Comparison of ENCODE assay signal across 24 cellular contexts in the genomic region with DNA sequence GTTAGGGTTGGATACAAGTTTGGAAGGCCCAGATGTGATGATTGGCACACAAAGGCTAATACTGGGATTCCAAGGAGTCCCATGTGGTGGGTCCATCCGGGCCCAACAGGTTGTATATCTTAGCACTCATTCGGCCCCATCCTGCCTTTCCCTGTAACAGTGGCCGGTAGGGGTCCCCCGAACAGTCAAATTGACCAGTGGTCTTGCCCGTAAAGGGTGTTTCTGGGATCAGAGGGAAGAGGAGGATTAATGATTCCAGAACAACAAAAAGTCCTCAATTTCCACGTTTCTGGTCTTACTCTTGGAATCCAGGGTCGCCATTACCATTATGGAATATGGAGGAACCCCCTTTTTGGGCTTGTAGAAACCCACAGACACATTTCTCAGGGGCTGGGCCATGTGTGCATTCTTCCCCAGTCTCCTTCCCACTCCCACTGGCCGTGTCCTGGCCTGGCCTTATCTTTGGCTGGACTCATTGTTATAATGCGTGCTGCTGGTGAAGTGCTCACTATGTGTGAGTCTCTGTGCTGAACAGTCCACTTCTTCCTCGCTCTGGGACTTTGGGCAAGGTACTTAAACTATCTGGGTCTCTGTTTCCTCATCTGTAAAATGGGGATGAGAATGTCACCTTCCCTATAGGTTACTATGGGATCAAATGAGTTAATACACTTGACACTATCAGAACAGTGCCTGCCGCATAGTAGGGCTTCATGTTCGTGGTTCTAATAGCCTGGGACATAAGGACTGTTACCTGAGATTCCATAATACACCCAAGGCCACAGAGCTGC.
DNase-seq lines count a peak whose midpoint lies in the region; ATAC-seq, FAIRE-seq and TF ChIP-seq lines count a peak whose summit lies in the region.
"Had no signal": no experiment of that assay in that cellular context is flagged by ENCODE, and none has a peak within 500 bp of the region (broad histone marks: within the 10 kb centered on the region; RNA-seq: fewer than 3 reads in every experiment).

No MANE protein-coding gene starts in this region.

- no peak overlapping the region for H3K4me2 ChIP-seq in HepG2 (ENCODE audit: low read depth, low read length)
- H3K4me2 ChIP-seq: BLaER1 had no signal

- H3K36me3 Mint-ChIP-seq in WTC11 = no peaks in the 10 kb centered on the region
- peaks cover 2% of the 10 kb centered on the region for H3K36me3 Mint-ChIP-seq in endodermal cell (ENCODE audit: low read depth)
- H3K36me3 Mint-ChIP-seq in osteocyte (ENCODE audit: unreplicated experiment) = no peaks in the 10 kb centered on the region
- H3K36me3 Mint-ChIP-seq: CD4-positive, CD25-positive, alpha-beta regulatory T cell; CD8-positive, alpha-beta memory T cell had no signal

- no peaks in the 10 kb centered on the region for H4K20me1 ChIP-seq in HepG2 (ENCODE audit: insufficient read depth, low read length)
- H4K20me1 ChIP-seq: BLaER1 had no signal

- H3K27me3 ChIP-seq in HepG2 (ENCODE audit: control insufficient read depth in 1 of 2, insufficient read depth in 2 of 2, low read length in 2 of 2) (peaks cover 2 to 11% of the 10 kb centered on the region in 2 experiments; a peak in 2 of 5 replicates), right lobe of liver (no peaks in the 10 kb centered on the region), endodermal cell (ENCODE audit: control insufficient read depth, insufficient read depth, low read length, poor library complexity, severe bottlenecking) (no peaks in the 10 kb centered on the region), esophagus squamous epithelium (peaks cover 0 to 25% (median 0%) of the 10 kb centered on the region in 4 donors)
- H3K27me3 ChIP-seq: BLaER1 had no signal

- ATAC-seq in HepG2 = peak; percentile 37; the same call in 2 of the 3 replicates
- no peak for ATAC-seq in right lobe of liver
- ATAC-seq in WTC11 = 0 out of 2 replicates have a peak, but pooled peaks have one; percentile 23
- ATAC-seq: HCT116 had no signal

- H3K27me3 Mint-ChIP-seq in WTC11 (ENCODE audit: low read depth) = no peaks in the 10 kb centered on the region
- H3K27me3 Mint-ChIP-seq in endodermal cell (ENCODE audit: insufficient read depth) = no peaks in the 10 kb centered on the region
- no peaks in the 10 kb centered on the region for H3K27me3 Mint-ChIP-seq in osteocyte (ENCODE audit: unreplicated experiment)

- H3K9me3 ChIP-seq in HepG2 (ENCODE audit: low read length) (no peaks in the 10 kb centered on the region), right lobe of liver (no peaks in the 10 kb centered on the region), endodermal cell (ENCODE audit: control insufficient read depth, low read length) (no peaks in the 10 kb centered on the region), esophagus squamous epithelium (no peaks in the 10 kb centered on the region)

- H3K27ac Mint-ChIP-seq in WTC11 (no peak overlapping the region), endodermal cell (no peak overlapping the region), osteocyte (ENCODE audit: unreplicated experiment) (no peak overlapping the region)
- H3K27ac Mint-ChIP-seq: B cell; CD4-positive, CD25-positive, alpha-beta regulatory T cell; CD8-positive, alpha-beta memory T cell; HFFc6 had no signal

- FAIRE-seq in HepG2 (lab: Jason Lieb, UNC) = no peak
- FAIRE-seq: A204.1, D721Med, G401.6, GM12892, H54 had no signal

- POLR2A ChIA-PET in HepG2 (lab: Yijun Ruan, JAX) = no interaction called here
- POLR2A ChIA-PET in WTC11 (lab: Charles Lee) = no interaction called here

- in situ Hi-C loops in HepG2 (cut with HindIII; ENCODE audit: extremely low pct_ligation_motif_present, low pct_unique_long_range_greater_than_20kb) = no loop called here

- TF ChIP-seq EP300 in HepG2 (IDR thresholded peaks at IDR 0.05; ENCODE audit: low read depth in 2 of 2, low read length in 2 of 2) (no peak), HepG2 (CRISPR knock-in tag; IDR thresholded peaks at IDR 0.05; ENCODE audit: borderline replicate concordance) (no peak)

- 29% methylated on average over 9 of the region's 12 CpGs for WGBS in HepG2 (ENCODE audit: low lambda C conversion rate)
- 79% methylated on average over 9 of the region's 12 CpGs for WGBS in right lobe of liver (ENCODE audit: insufficient coverage, low coverage, low lambda C conversion rate, missing lambda C conversion rate)
- WGBS in endodermal cell (ENCODE audit: insufficient coverage in 1 of 2, insufficient read length in 1 of 2), 2 experiments = 94 to 95% methylated on average over 11 to 12 of the region's 12 CpGs
- 85 to 95% methylated on average over 11 to 12 of the region's 12 CpGs for WGBS in esophagus squamous epithelium, 2 donors

- no peaks in the 10 kb centered on the region; the same call in 1 of the 2 replicates for H3K4me1 ChIP-seq in HepG2 (ENCODE audit: insufficient read depth, low read length)
- no peaks in the 10 kb centered on the region for H3K4me1 ChIP-seq in right lobe of liver
- H3K4me1 ChIP-seq in endodermal cell (ENCODE audit: control insufficient read depth, insufficient read depth, low read length) = peaks cover 13% of the 10 kb centered on the region
- H3K4me1 ChIP-seq in esophagus squamous epithelium = peaks cover 8 to 24% (median 9%) of the 10 kb centered on the region in 3 donors

- H3K27ac ChIP-seq in HepG2 (ENCODE audit: extremely low read length, insufficient read depth, low read length) = no peak overlapping the region
- H3K27ac ChIP-seq in right lobe of liver = no peak overlapping the region
- H3K27ac ChIP-seq in endodermal cell (ENCODE audit: low read depth, low read length) = no peak overlapping the region
- H3K27ac ChIP-seq in esophagus squamous epithelium = no peak overlapping the region
- H3K27ac ChIP-seq: 22Rv1, BLaER1, C4-2B, GM23248 had no signal

- no TSS peak for BruUV-seq in HepG2 (replicated peaks; lab: Mats Ljungman, UMichigan)

- H3K4me3 ChIP-seq in HepG2 (replicated peaks in 1 of 3; ENCODE audit: insufficient read depth in 1 of 3, low read depth in 2 of 3, low read length in 3 of 3) (no peak overlapping the region), right lobe of liver (no peak overlapping the region), endodermal cell (ENCODE audit: low read length) (no peak overlapping the region), esophagus squamous epithelium (no peak overlapping the region)
- H3K4me3 ChIP-seq: BLaER1, GM23248 had no signal

- no peak for TF ChIP-seq RAD21 in HepG2 (CRISPR knock-in tag; IDR thresholded peaks at IDR 0.05)

- no peak overlapping the region for H3K9ac ChIP-seq in HepG2 (ENCODE audit: insufficient read depth, low read depth, low read length)
- H3K9ac ChIP-seq in endodermal cell (ENCODE audit: extremely low read depth, low read length, poor library complexity, severe bottlenecking) = no peak overlapping the region
- H3K9ac ChIP-seq: BLaER1, GM23248 had no signal

- H3K9me3 Mint-ChIP-seq in WTC11 (no peaks in the 10 kb centered on the region), endodermal cell (peaks cover 7% of the 10 kb centered on the region), osteocyte (ENCODE audit: unreplicated experiment) (no peaks in the 10 kb centered on the region)
- H3K9me3 Mint-ChIP-seq: CD8-positive, alpha-beta memory T cell; HFFc6 had no signal

- 0 out of 2 replicates have a peak, but pooled peaks cover 3% of the 10 kb centered on the region for H3K4me1 Mint-ChIP-seq in WTC11
- peaks cover 23% of the 10 kb centered on the region for H3K4me1 Mint-ChIP-seq in endodermal cell
- peaks cover 32% of the 10 kb centered on the region for H3K4me1 Mint-ChIP-seq in osteocyte (ENCODE audit: unreplicated experiment)
- H3K4me1 Mint-ChIP-seq: B cell; CD4-positive, CD25-positive, alpha-beta regulatory T cell had no signal

- DNase-seq in HepG2 (ENCODE audit: low spot score) = no peak
- DNase-seq in right lobe of liver = no peak
- peak; percentile 43 for DNase-seq in WTC11 (ENCODE audit: low spot score)
- no peak for DNase-seq in endodermal cell
- DNase-seq in osteocyte (ENCODE audit: extremely low spot score, unreplicated experiment) = peak; percentile 46
- DNase-seq in esophagus squamous epithelium (lab: John Stamatoyannopoulos, UW) = no peak
- no peak for DNase-seq in DMS 273 treated with DMSO at 0.1 percent for 48 hours (lab: John Stamatoyannopoulos, UW)
- DNase-seq in GM20000 (ENCODE audit: low spot score) = no peak
- DNase-seq: CD4-positive, CD25-positive, alpha-beta regulatory T cell; CD8-positive, alpha-beta memory T cell; DMS153; DND-41; GM23248; HFFc6 had no signal

- H3K36me3 ChIP-seq in HepG2 (replicated peaks in 1 of 2; ENCODE audit: control insufficient read depth in 1 of 2, insufficient read depth in 2 of 2, low read length in 2 of 2) (no peaks in the 10 kb centered on the region), right lobe of liver (no peaks in the 10 kb centered on the region), endodermal cell (ENCODE audit: control insufficient read depth, insufficient read depth, low read length) (no peaks in the 10 kb centered on the region), esophagus squamous epithelium (no peaks in the 10 kb centered on the region)
- H3K36me3 ChIP-seq: BLaER1 had no signal

- TF ChIP-seq POLR2A in HepG2 (IDR thresholded peaks at IDR 0.05; ENCODE audit: insufficient read depth in 1 of 2, low read depth in 2 of 2, low read length in 2 of 2) = no peak
- TF ChIP-seq POLR2A in right lobe of liver (IDR thresholded peaks at IDR 0.05) = no peak
- no peak for TF ChIP-seq POLR2A in esophagus squamous epithelium (IDR thresholded peaks at IDR 0.05)

- 0 out of 2 replicates have a peak, but pooled peaks have one; percentile 20 for TF ChIP-seq CTCF in HepG2 (CRISPR knock-in tag; IDR thresholded peaks at IDR 0.05)
- no peak for TF ChIP-seq CTCF in right lobe of liver (IDR thresholded peaks at IDR 0.05)
- no peak for TF ChIP-seq CTCF in WTC11 (IDR thresholded peaks at IDR 0.05)
- TF ChIP-seq CTCF in endodermal cell (conservative IDR thresholded peaks at IDR 0.05) = peak; percentile 46
- TF ChIP-seq CTCF in osteocyte (IDR thresholded peaks at IDR 0.05) = no peak
- no peak for TF ChIP-seq CTCF in esophagus squamous epithelium (IDR thresholded peaks at IDR 0.05)
- no peak for TF ChIP-seq CTCF in GM20000 (IDR thresholded peaks at IDR 0.05; ENCODE audit: extremely low read depth, missing control alignments)

- CTCF ChIA-PET in HepG2 (lab: Yijun Ruan, JAX; ENCODE audit: low intra/inter-chr PET ratio, low total read pairs) = no interaction called here
- CTCF ChIA-PET in WTC11 (lab: Charles Lee) = interaction anchor here (0.9 to 1.2 kb wide), 2 partner anchors 115 to 173 kb away, joined by 3 to 4 read pairs; no protein-coding TSS in a partner anchor

- intact Hi-C loops in HepG2 (cut with micrococcal nuclease; ENCODE audit: unreplicated experiment) (no loop called here), right lobe of liver (cut with DNase I) (no loop called here), esophagus squamous epithelium (cut with DNase I) (no loop called here)

- H2AFZ ChIP-seq in HepG2 (ENCODE audit: low read length) = no peak overlapping the region
- H2AFZ ChIP-seq: GM23248 had no signal

- H3K79me2 ChIP-seq in HepG2 (ENCODE audit: insufficient read depth, low read length) = no peaks in the 10 kb centered on the region

- H3K4me3 Mint-ChIP-seq in WTC11 = no peak overlapping the region
- H3K4me3 Mint-ChIP-seq in endodermal cell = no peak overlapping the region
- H3K4me3 Mint-ChIP-seq in osteocyte (ENCODE audit: unreplicated experiment) = no peak overlapping the region
- H3K4me3 Mint-ChIP-seq: B cell; CD4-positive, CD25-positive, alpha-beta regulatory T cell; CD8-positive, alpha-beta memory T cell; HFFc6 had no signal

TF ChIP-seq in WTC11, 78 proteins besides CTCF, POLR2A, EP300 and RAD21 (continues in another document):
- TF ChIP-seq JAZF1 (CRISPR knock-in tag; IDR thresholded peaks at IDR 0.05) = no peak

Comparison
In these comparisons a context has a peak if more than half of its experiments do, and no peak if none do; other contexts are left out.
1. ATAC-seq: peak in HepG2 (single experiment) and WTC11 (single experiment); none in right lobe of liver (0 of 4).
2. CTCF ChIP-seq: peak in HepG2 (single experiment) and endodermal cell (single experiment); none in right lobe of liver (0 of 4), WTC11 (single experiment), osteocyte (single experiment), esophagus squamous epithelium (0 of 6) and GM20000 (single experiment).
3. DNase-seq: peak in WTC11 (single experiment) and osteocyte (single experiment); none in HepG2 (single experiment), right lobe of liver (0 of 3), endodermal cell (single experiment), esophagus squamous epithelium (single experiment), DMS 273 treated with DMSO at 0.1 percent for 48 hours (single experiment) and GM20000 (single experiment).